In the genomic region with DNA sequence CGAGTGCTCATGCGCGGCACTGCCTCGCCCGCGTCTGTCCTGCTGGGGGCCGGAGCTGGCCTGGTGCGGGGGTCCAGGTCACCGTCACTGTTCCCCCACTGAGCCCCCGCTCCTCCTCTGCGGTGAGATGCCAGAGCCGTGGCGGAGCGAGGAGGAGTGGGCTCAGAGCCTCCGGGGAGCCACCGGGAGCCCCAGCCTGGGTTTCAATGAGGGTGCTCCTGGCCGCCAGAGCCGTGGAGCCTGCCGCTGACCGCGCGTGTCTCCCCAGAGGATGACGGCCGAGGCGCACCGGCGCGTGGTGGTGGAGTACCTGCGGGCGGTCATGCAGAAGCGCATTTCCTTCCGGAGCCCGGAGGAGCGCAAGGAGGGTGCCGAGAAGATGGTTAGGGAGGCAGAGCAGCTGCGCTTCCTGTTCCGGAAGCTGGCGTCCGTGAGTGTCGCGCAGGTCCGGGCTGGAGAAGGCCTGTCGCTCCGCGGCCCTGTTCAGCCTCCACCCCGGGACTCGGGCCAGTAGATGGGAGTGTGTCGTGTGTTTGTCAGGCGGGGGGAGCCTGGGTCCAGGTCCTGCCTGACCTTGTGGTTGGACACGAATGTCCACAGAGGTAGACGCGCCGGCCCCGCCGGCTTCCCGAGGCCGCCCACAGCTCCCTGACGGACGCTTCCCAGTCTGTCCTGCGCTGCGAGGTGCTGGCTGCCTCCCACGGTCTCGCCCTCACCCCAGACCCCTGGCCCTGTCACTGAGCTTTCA, we compare ENCODE assay signal across 19 cellular contexts. TPM values are rescaled to one million over a fixed set of nuclear protein-coding genes. Genes with fewer than 3 reads are reported as not detected.
DNase-seq lines count a peak whose midpoint lies in the region; ATAC-seq, FAIRE-seq and TF ChIP-seq lines count a peak whose summit lies in the region.
"Had no signal": no experiment of that assay in that cellular context is flagged by ENCODE, and none has a peak within 500 bp of the region (broad histone marks: within the 10 kb centered on the region; RNA-seq: fewer than 3 reads in every experiment).

No MANE protein-coding gene starts in this region.

- ATAC-seq in activated CD8-positive, alpha-beta T cell treated with anti-CD3 and anti-CD28 coated beads for 36 hours = no peak
- no peak for ATAC-seq in activated CD8-positive, alpha-beta T cell treated with anti-CD3 and anti-CD28 coated beads, Interleukin-2, amount 10 ng/mL, durations not matched to agents 7 days and 5 days
- peak; percentile 34; the same call in 1 of the 2 replicates for ATAC-seq in Panc1
- ATAC-seq in left cardiac atrium = no peak
- ATAC-seq in GM19351 (IDR thresholded peaks at IDR 0.05; ENCODE audit: unreplicated experiment) = no peak

- peaks cover 52% of the 10 kb centered on the region for H3K36me3 Mint-ChIP-seq in activated CD8-positive, alpha-beta T cell treated with anti-CD3 and anti-CD28 coated beads for 36 hours (ENCODE audit: low read depth)
- H3K36me3 Mint-ChIP-seq in activated CD8-positive, alpha-beta T cell treated with anti-CD3 and anti-CD28 coated beads, Interleukin-2, amount 10 ng/mL, durations not matched to agents 7 days and 5 days (ENCODE audit: low read depth) = peaks cover 50% of the 10 kb centered on the region

- POLR2A ChIA-PET in activated CD8-positive, alpha-beta T cell treated with anti-CD3 and anti-CD28 coated beads for 36 hours (lab: Charles Lee) = interaction anchor here (1.0 to 1.7 kb wide), 2 partner anchors 9 kb away, joined by 5 to 6 read pairs; no protein-coding TSS in a partner anchor
- POLR2A ChIA-PET in activated CD8-positive, alpha-beta T cell treated with anti-CD3 and anti-CD28 coated beads, Interleukin-2, amount 10 ng/mL, durations not matched to agents 7 days and 5 days (lab: Charles Lee) = interaction anchor here (1.6 kb wide), 1 partner anchor 12 kb away, joined by 4 read pairs; no protein-coding TSS in a partner anchor
- POLR2A ChIA-PET in Panc1 (lab: Charles Lee) = no interaction called here

- CTCF ChIA-PET in activated CD8-positive, alpha-beta T cell treated with anti-CD3 and anti-CD28 coated beads for 36 hours (lab: Charles Lee) = interaction anchor here (0.7 kb wide), 1 partner anchor 18 kb away, joined by 4 read pairs; no protein-coding TSS in a partner anchor
- CTCF ChIA-PET in activated CD8-positive, alpha-beta T cell treated with anti-CD3 and anti-CD28 coated beads, Interleukin-2, amount 10 ng/mL, durations not matched to agents 7 days and 5 days (lab: Charles Lee) = no interaction called here
- CTCF ChIA-PET in Panc1 (lab: Charles Lee) = no interaction called here

- peaks cover 46% of the 10 kb centered on the region for H3K4me1 Mint-ChIP-seq in activated CD8-positive, alpha-beta T cell treated with anti-CD3 and anti-CD28 coated beads for 36 hours (ENCODE audit: low read depth)
- H3K4me1 Mint-ChIP-seq in activated CD8-positive, alpha-beta T cell treated with anti-CD3 and anti-CD28 coated beads, Interleukin-2, amount 10 ng/mL, durations not matched to agents 7 days and 5 days (ENCODE audit: low read depth) = peaks cover 27% of the 10 kb centered on the region

- in situ Hi-C loops in Panc1 (cut with HindIII; ENCODE audit: low pct_unique_long_range_greater_than_20kb, low sequenced_read_pairs) = no loop called here

- H3K9me3 ChIP-seq in Panc1 (ENCODE audit: control insufficient read depth, insufficient read depth, low read depth, low read length) (no peaks in the 10 kb centered on the region), spleen (no peaks in the 10 kb centered on the region), vagina (no peaks in the 10 kb centered on the region)

- FAIRE-seq in GM12892 (lab: Jason Lieb, UNC) = no peak
- FAIRE-seq: bronchial epithelial cell had no signal

- H3K4me3 ChIP-seq in Panc1 (ENCODE audit: low read depth in 2 of 2, low read length in 2 of 2) (no peak overlapping the region), spleen (no peak overlapping the region), vagina (no peak overlapping the region)

- intact Hi-C loops in activated CD8-positive, alpha-beta T cell treated with anti-CD3 and anti-CD28 coated beads for 36 hours (cut with micrococcal nuclease) = no loop called here
- intact Hi-C loops in Panc1 (cut with micrococcal nuclease; ENCODE audit: unreplicated experiment) (no loop called here), left cardiac atrium (cut with DNase I) (no loop called here), spleen (cut with DNase I; ENCODE audit: low total_unique reads) (no loop called here), vagina (cut with DNase I) (no loop called here)

- no peaks in the 10 kb centered on the region for H3K9me3 Mint-ChIP-seq in activated CD8-positive, alpha-beta T cell treated with anti-CD3 and anti-CD28 coated beads for 36 hours
- no peaks in the 10 kb centered on the region for H3K9me3 Mint-ChIP-seq in activated CD8-positive, alpha-beta T cell treated with anti-CD3 and anti-CD28 coated beads, Interleukin-2, amount 10 ng/mL, durations not matched to agents 7 days and 5 days (ENCODE audit: insufficient read depth)
- H3K9me3 Mint-ChIP-seq: activated naive CD4-positive, alpha-beta T cell treated with anti-CD3 and anti-CD28 coated beads, Interleukin-2, amount 50 U/mL, for 24 hours; CD14-positive monocyte had no signal

- H3K27ac Mint-ChIP-seq in activated CD8-positive, alpha-beta T cell treated with anti-CD3 and anti-CD28 coated beads for 36 hours = peak overlapping the region; percentile 94
- H3K27ac Mint-ChIP-seq in activated CD8-positive, alpha-beta T cell treated with anti-CD3 and anti-CD28 coated beads, Interleukin-2, amount 10 ng/mL, durations not matched to agents 7 days and 5 days = no peak overlapping the region

- TF ChIP-seq POLR2A in spleen (IDR thresholded peaks at IDR 0.05) = no peak
- no peak for TF ChIP-seq POLR2A in vagina (IDR thresholded peaks at IDR 0.05)
- TF ChIP-seq POLR2A in GM12892 (IDR thresholded peaks at IDR 0.05; ENCODE audit: low read depth, low read length) = no peak

- H3K27me3 ChIP-seq in Panc1 (ENCODE audit: control insufficient read depth, insufficient read depth, low read length) (no peaks in the 10 kb centered on the region), spleen (replicated peaks in 1 of 7) (no peaks in the 10 kb centered on the region), vagina (no peaks in the 10 kb centered on the region)

- no peaks in the 10 kb centered on the region for H3K4me1 ChIP-seq in Panc1 (ENCODE audit: control insufficient read depth, insufficient read depth, low read length)
- peaks cover 0 to 25% (median 9%) of the 10 kb centered on the region in 6 donors for H3K4me1 ChIP-seq in spleen
- no peaks in the 10 kb centered on the region for H3K4me1 ChIP-seq in vagina

- WGBS in spleen, 5 donors = 93 to 96% (median 95%) methylated on average over 33 to 63 of the region's 63 CpGs

- no peak for TF ChIP-seq CTCF in activated CD8-positive, alpha-beta T cell treated with anti-CD3 and anti-CD28 coated beads for 36 hours (IDR thresholded peaks at IDR 0.05)
- TF ChIP-seq CTCF in Panc1 (IDR thresholded peaks at IDR 0.05) (no peak), spleen (IDR thresholded peaks at IDR 0.05 in 8 of 11, conservative IDR thresholded peaks at IDR 0.05 in 3 of 11) (no peak), vagina (IDR thresholded peaks at IDR 0.05) (no peak)

- DNase-seq in activated CD8-positive, alpha-beta T cell treated with anti-CD3 and anti-CD28 coated beads for 36 hours = no peak
- DNase-seq in activated CD8-positive, alpha-beta T cell treated with anti-CD3 and anti-CD28 coated beads, Interleukin-2, amount 10 ng/mL, durations not matched to agents 7 days and 5 days = no peak
- DNase-seq in Panc1 (ENCODE audit: low read depth, low spot score) = no peak
- DNase-seq in left cardiac atrium = peak; percentile 23
- peak; percentile 78 for DNase-seq in spleen
- DNase-seq in vagina (ENCODE audit: extremely low spot score in 2 of 2) = no peak
- DNase-seq in GM12892 (ENCODE audit: insufficient read length) = no peak
- DNase-seq: DMS79 treated with DMSO at 0.1 percent for 48 hours; effector CD4-positive, alpha-beta T cell; NCI-H1092 treated with DMSO at 0.1 percent for 48 hours; NCI-H774; stimulated activated CD4-positive, alpha-beta T cell treated with anti-CD3 and anti-CD28 coated beads, Interleukin-4, amount 100 ng/mL, for 24 hours; stimulated activated CD8-positive, alpha-beta memory T cell treated with anti-CD3 and anti-CD28 coated beads, Interleukin-4, amount 100 ng/mL, for 48 hours; trophoblast cell had no signal

- H3K4me3 Mint-ChIP-seq in activated CD8-positive, alpha-beta T cell treated with anti-CD3 and anti-CD28 coated beads for 36 hours = no peak overlapping the region
- no peak overlapping the region for H3K4me3 Mint-ChIP-seq in activated CD8-positive, alpha-beta T cell treated with anti-CD3 and anti-CD28 coated beads, Interleukin-2, amount 10 ng/mL, durations not matched to agents 7 days and 5 days
- H3K4me3 Mint-ChIP-seq: CD14-positive monocyte had no signal

- no TSS peak for BruUV-seq in Panc1 (replicated peaks; lab: Mats Ljungman, UMichigan)

- H3K27me3 Mint-ChIP-seq in activated CD8-positive, alpha-beta T cell treated with anti-CD3 and anti-CD28 coated beads for 36 hours = no peaks in the 10 kb centered on the region
- H3K27me3 Mint-ChIP-seq in activated CD8-positive, alpha-beta T cell treated with anti-CD3 and anti-CD28 coated beads, Interleukin-2, amount 10 ng/mL, durations not matched to agents 7 days and 5 days (ENCODE audit: low read depth) = no peaks in the 10 kb centered on the region
- H3K27me3 Mint-ChIP-seq: activated naive CD4-positive, alpha-beta T cell treated with anti-CD3 and anti-CD28 coated beads, Interleukin-2, amount 50 U/mL, for 24 hours had no signal

- H3K36me3 ChIP-seq in Panc1 (ENCODE audit: control insufficient read depth, insufficient read depth, low read length) (peaks cover 5% of the 10 kb centered on the region), spleen (peaks cover 0 to 91% (median 64%) of the 10 kb centered on the region in 6 donors), vagina (peaks cover 0 to 59% of the 10 kb centered on the region in 2 donors)

- H3K27ac ChIP-seq in Panc1 (ENCODE audit: low read length) = no peak overlapping the region
- peak overlapping the region in 3 of 8 donors; percentile 38 to 64 (median 43) for H3K27ac ChIP-seq in spleen
- H3K27ac ChIP-seq in vagina = no peak overlapping the region
- H3K27ac ChIP-seq: HL-60 had no signal

RNA-seq across cellular contexts. Expression of gene EXOC3, which starts 22.0 kb away (rescaled TPM):
- total RNA-seq in activated CD8-positive, alpha-beta T cell treated with anti-CD3 and anti-CD28 coated beads for 36 hours = 10 to 100 TPM; 65.9 to 67.6 TPM
- 10 to 100 TPM; 62.2 to 62.3 TPM for total RNA-seq in activated CD8-positive, alpha-beta T cell treated with anti-CD3 and anti-CD28 coated beads, Interleukin-2, amount 10 ng/mL, durations not matched to agents 7 days and 5 days
- total RNA-seq in Panc1 (2021; ENCODE audit: unreplicated experiment) = 55.0 TPM
- polyA plus RNA-seq in Panc1 (2012; ENCODE audit: insufficient read length) = 63.2 TPM
- total RNA-seq in left cardiac atrium = 10 to 100 TPM; 41.4 to 42.3 TPM
- 10 to 100 TPM; 61.5 to 87.0 (median 77.5) TPM for total RNA-seq in spleen
- 10 to 100 TPM; 22.7 to 62.0 (median 57.8) TPM for polyA plus RNA-seq in spleen
- total RNA-seq in vagina = 67.5 TPM
- polyA plus RNA-seq in GM12892 (2012; ENCODE audit: missing spikeins) = 27.5 TPM

RNA-seq across cellular contexts. Expression of gene SLC9A3, which starts 59.2 kb away (rescaled TPM):
- total RNA-seq in activated CD8-positive, alpha-beta T cell treated with anti-CD3 and anti-CD28 coated beads for 36 hours = 1 to 10 TPM; 3.2 to 3.3 TPM
- total RNA-seq in activated CD8-positive, alpha-beta T cell treated with anti-CD3 and anti-CD28 coated beads, Interleukin-2, amount 10 ng/mL, durations not matched to agents 7 days and 5 days = 1 to 10 TPM; 1.6 to 1.9 TPM
- total RNA-seq in Panc1 (2021; ENCODE audit: unreplicated experiment) (2.0 TPM), left cardiac atrium (under 1 TPM; 0.77 to 0.99 TPM), spleen (1 to 10 TPM; 1.0 to 3.2 (median 1.3) TPM), vagina (3.9 TPM)
- polyA plus RNA-seq in Panc1 (2012; ENCODE audit: insufficient read length) = 2.4 TPM
- 1 to 10 TPM; 1.5 to 1.8 (median 1.5) TPM for polyA plus RNA-seq in spleen
- polyA plus RNA-seq in GM12892 (2012; ENCODE audit: missing spikeins) = 1.3 TPM

Comparison
In these comparisons a context has a peak if more than half of its experiments do, and no peak if none do; other contexts are left out.
1. DNase-seq: peak in left cardiac atrium (single experiment) and spleen (single experiment); none in activated CD8-positive, alpha-beta T cell treated with anti-CD3 and anti-CD28 coated beads for 36 hours (single experiment), activated CD8-positive, alpha-beta T cell treated with anti-CD3 and anti-CD28 coated beads, Interleukin-2, amount 10 ng/mL, durations not matched to agents 7 days and 5 days (single experiment), Panc1 (single experiment), vagina (0 of 2) and GM12892 (single experiment).